1 cellular context compared by ENCODE assay signal in genomic region chr5:140049205-140049604, GRCh38.
TF ChIP-seq lines count a peak whose summit lies in the region.

No MANE protein-coding gene starts in this region.

TF ChIP-seq in HepG2, 621 proteins besides CTCF, POLR2A, EP300 and RAD21 (continued from another document):
- TF ChIP-seq, protein P1, sequence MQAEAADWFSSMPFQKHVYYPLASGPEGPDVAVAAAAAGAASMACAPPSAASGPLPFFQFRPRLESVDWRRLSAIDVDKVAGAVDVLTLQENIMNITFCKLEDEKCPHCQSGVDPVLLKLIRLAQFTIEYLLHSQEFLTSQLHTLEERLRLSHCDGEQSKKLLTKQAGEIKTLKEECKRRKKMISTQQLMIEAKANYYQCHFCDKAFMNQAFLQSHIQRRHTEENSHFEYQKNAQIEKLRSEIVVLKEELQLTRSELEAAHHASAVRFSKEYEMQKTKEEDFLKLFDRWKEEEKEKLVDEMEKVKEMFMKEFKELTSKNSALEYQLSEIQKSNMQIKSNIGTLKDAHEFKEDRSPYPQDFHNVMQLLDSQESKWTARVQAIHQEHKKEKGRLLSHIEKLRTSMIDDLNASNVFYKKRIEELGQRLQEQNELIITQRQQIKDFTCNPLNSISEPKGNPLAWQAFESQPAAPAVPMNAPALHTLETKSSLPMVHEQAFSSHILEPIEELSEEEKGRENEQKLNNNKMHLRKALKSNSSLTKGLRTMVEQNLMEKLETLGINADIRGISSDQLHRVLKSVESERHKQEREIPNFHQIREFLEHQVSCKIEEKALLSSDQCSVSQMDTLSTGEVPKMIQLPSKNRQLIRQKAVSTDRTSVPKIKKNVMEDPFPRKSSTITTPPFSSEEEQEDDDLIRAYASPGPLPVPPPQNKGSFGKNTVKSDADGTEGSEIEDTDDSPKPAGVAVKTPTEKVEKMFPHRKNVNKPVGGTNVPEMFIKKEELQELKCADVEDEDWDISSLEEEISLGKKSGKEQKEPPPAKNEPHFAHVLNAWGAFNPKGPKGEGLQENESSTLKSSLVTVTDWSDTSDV (CRISPR knock-in tag; IDR thresholded peaks at IDR 0.05): no peak
- TF ChIP-seq FOXO1 (CRISPR knock-in tag; IDR thresholded peaks at IDR 0.05) (no peak), KLF9 (CRISPR knock-in tag; IDR thresholded peaks at IDR 0.05; ENCODE audit: low read depth) (no peak), ZNF296 (CRISPR knock-in tag; conservative IDR thresholded peaks at IDR 0.05) (no peak), ZNF326 (CRISPR knock-in tag; IDR thresholded peaks at IDR 0.05; ENCODE audit: borderline replicate concordance) (no peak), HIVEP1 (CRISPR knock-in tag; IDR thresholded peaks at IDR 0.05) (no peak), CBX1 (IDR thresholded peaks at IDR 0.05; ENCODE audit: low read depth) (no peak), ZNF367 (CRISPR knock-in tag; IDR thresholded peaks at IDR 0.05; ENCODE audit: borderline replicate concordance) (no peak), NKX3-1 (CRISPR knock-in tag; IDR thresholded peaks at IDR 0.05) (no peak), PAF1 (CRISPR knock-in tag; IDR thresholded peaks at IDR 0.05) (no peak)
